In genomic region chr16:83911290-83911689, GRCh38 we compare ENCODE assay signal across 31 cellular contexts. TPM values are rescaled to one million over a fixed set of nuclear protein-coding genes. Genes with fewer than 3 reads are reported as not detected.
"Had no signal": no experiment of that assay in that cellular context is flagged by ENCODE, and none has a peak within 500 bp of the region (broad histone marks: within the 10 kb centered on the region; RNA-seq: fewer than 3 reads in every experiment).

No MANE protein-coding gene starts in this region.

- DNase-seq: activated CD4-positive, alpha-beta memory T cell treated with anti-CD3 and anti-CD28 coated beads, Interleukin-2, amount 10 ng/mL, durations not matched to agents 7 days and 5 days; activated CD4-positive, alpha-beta T cell treated with anti-CD3 and anti-CD28 coated beads for 36 hours; activated CD4-positive, alpha-beta T cell treated with anti-CD3 and anti-CD28 coated beads, Interleukin-2, amount 50 U/mL, for 1 hour; activated gamma-delta T cell; activated naive CD4-positive, alpha-beta T cell treated with anti-CD3 and anti-CD28 coated beads for 36 hours; activated T-cell treated with anti-CD3 and anti-CD28 coated beads for 4 hours; activated T-cell treated with anti-CD3 and anti-CD28 coated beads, Interleukin-2, amount 50 U/mL, for 48 hours; amygdala; MG63; MV-4-11; NCI-H1092 treated with DMSO at 0.1 percent for 48 hours; NCI-H1417 treated with DMSO at 0.1 percent for 48 hours; NCI-H1694; NCI-H2029; NCI-H2107; NCI-H2171 treated with DMSO at 0.1 percent for 48 hours; NCI-H226; NCI-H526; NCI-H774; NK-92 treated with Interleukin-12 subunit alpha and Interleukin-12 subunit beta, amount 100 ng/mL, for 24 hours; PC-3; SHP77 treated with DMSO at 0.1 percent for 48 hours; T-helper 17 cell; T1000 had no signal

- H3K4me1 Mint-ChIP-seq: activated CD4-positive, alpha-beta memory T cell treated with anti-CD3 and anti-CD28 coated beads, Interleukin-2, amount 10 ng/mL, durations not matched to agents 7 days and 5 days; activated CD4-positive, alpha-beta T cell treated with anti-CD3 and anti-CD28 coated beads for 36 hours had no signal

- H3K4me3 ChIP-seq: MG63 had no signal

- H3K27ac ChIP-seq: VCaP had no signal

- H3K9me3 Mint-ChIP-seq: activated naive CD4-positive, alpha-beta T cell treated with anti-CD3 and anti-CD28 coated beads for 36 hours; activated T-helper 17 cell treated with anti-CD3 and anti-CD28 coated beads, Interleukin-2, amount 50 U/mL, for 72 hours; brain; central memory CD8-positive, alpha-beta T cell had no signal

- H3K9me3 ChIP-seq: MG63 had no signal

- H3K36me3 ChIP-seq: MG63 had no signal

- H3K27me3 ChIP-seq: MG63 had no signal

- H3K27me3 Mint-ChIP-seq: activated CD4-positive, alpha-beta memory T cell treated with anti-CD3 and anti-CD28 coated beads, Interleukin-2, amount 10 ng/mL, durations not matched to agents 7 days and 5 days; activated CD4-positive, alpha-beta T cell treated with anti-CD3 and anti-CD28 coated beads for 36 hours; activated naive CD8-positive, alpha-beta T cell; activated T-helper 17 cell treated with anti-CD3 and anti-CD28 coated beads, Interleukin-2, amount 50 U/mL, for 72 hours; brain; central memory CD8-positive, alpha-beta T cell; T-helper 17 cell had no signal

- H3K27ac Mint-ChIP-seq: activated CD4-positive, alpha-beta memory T cell treated with anti-CD3 and anti-CD28 coated beads, Interleukin-2, amount 10 ng/mL, durations not matched to agents 7 days and 5 days; activated CD4-positive, alpha-beta T cell treated with anti-CD3 and anti-CD28 coated beads for 36 hours; activated naive CD4-positive, alpha-beta T cell treated with anti-CD3 and anti-CD28 coated beads for 36 hours; activated naive CD8-positive, alpha-beta T cell; activated T-helper 17 cell treated with anti-CD3 and anti-CD28 coated beads, Interleukin-2, amount 50 U/mL, for 72 hours; T-helper 17 cell had no signal

- H3K4me3 Mint-ChIP-seq: activated CD4-positive, alpha-beta memory T cell treated with anti-CD3 and anti-CD28 coated beads, Interleukin-2, amount 10 ng/mL, durations not matched to agents 7 days and 5 days; activated CD4-positive, alpha-beta T cell treated with anti-CD3 and anti-CD28 coated beads for 36 hours; activated naive CD4-positive, alpha-beta T cell treated with anti-CD3 and anti-CD28 coated beads for 36 hours; activated naive CD8-positive, alpha-beta T cell; activated T-helper 17 cell treated with anti-CD3 and anti-CD28 coated beads, Interleukin-2, amount 50 U/mL, for 72 hours; brain; central memory CD8-positive, alpha-beta T cell had no signal

- ATAC-seq: activated CD4-positive, alpha-beta T cell treated with anti-CD3 and anti-CD28 coated beads for 36 hours; activated T-helper 17 cell treated with anti-CD3 and anti-CD28 coated beads, Interleukin-2, amount 50 U/mL, for 72 hours; PC-3; T-helper 17 cell had no signal

RNA-seq across cellular contexts. Expression of gene NECAB2, which starts 56.8 kb away (rescaled TPM):
- total RNA-seq: activated CD4-positive, alpha-beta memory T cell treated with anti-CD3 and anti-CD28 coated beads, Interleukin-2, amount 10 ng/mL, durations not matched to agents 7 days and 5 days; activated CD4-positive, alpha-beta T cell treated with anti-CD3 and anti-CD28 coated beads for 36 hours; activated CD8-positive, alpha-beta memory T cell treated with anti-CD3 and anti-CD28 coated beads for 36 hours; activated naive CD4-positive, alpha-beta T cell treated with anti-CD3 and anti-CD28 coated beads for 36 hours; activated T-helper 17 cell treated with anti-CD3 and anti-CD28 coated beads, Interleukin-2, amount 50 U/mL, for 72 hours; SK-MEL-5; T-helper 17 cell had no signal
